In the genomic region with DNA sequence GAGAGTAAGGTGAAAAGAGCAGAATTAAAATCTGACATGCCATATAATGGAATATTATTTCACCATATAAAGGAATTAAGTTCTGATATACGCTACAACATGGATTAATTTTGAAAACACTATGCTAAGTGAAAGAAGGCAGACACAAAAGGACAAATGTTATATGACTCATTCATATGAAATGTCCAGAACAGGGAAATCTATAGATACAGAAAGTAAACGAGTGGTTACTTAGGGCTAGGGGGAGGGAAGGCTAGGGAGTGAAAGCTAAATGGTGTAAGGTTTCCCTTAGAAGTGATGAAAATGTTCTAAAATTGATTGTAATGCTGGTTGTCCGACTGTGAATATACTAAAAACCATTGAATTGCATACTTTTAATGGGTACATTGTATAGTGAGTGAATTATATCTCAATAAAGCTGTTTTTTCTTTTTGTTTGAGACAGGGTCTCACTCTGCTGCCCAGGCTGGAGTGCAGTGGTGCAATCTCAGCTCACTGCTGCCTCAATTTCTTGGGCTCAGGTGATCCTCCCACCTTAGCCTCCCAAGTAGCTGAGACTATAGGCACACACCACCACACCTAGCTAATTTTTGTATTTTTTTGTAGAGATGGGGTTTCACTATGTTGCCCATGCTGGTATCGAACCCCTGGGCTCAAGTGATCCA, we compare ENCODE assay signal across 1 cellular context.
TF ChIP-seq lines count a peak whose summit lies in the region.

No MANE protein-coding gene starts in this region.

TF ChIP-seq in IMR-90, 13 proteins besides CTCF, POLR2A, EP300 and RAD21:
- TF ChIP-seq FOS (IDR thresholded peaks at IDR 0.05; ENCODE audit: low read depth, low read length), result peak; percentile 61; the same call in 1 of the 2 replicates
- TF ChIP-seq, protein P1, sequence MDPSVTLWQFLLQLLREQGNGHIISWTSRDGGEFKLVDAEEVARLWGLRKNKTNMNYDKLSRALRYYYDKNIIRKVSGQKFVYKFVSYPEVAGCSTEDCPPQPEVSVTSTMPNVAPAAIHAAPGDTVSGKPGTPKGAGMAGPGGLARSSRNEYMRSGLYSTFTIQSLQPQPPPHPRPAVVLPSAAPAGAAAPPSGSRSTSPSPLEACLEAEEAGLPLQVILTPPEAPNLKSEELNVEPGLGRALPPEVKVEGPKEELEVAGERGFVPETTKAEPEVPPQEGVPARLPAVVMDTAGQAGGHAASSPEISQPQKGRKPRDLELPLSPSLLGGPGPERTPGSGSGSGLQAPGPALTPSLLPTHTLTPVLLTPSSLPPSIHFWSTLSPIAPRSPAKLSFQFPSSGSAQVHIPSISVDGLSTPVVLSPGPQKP (IDR thresholded peaks at IDR 0.05; ENCODE audit: borderline replicate concordance, low read depth, low read length), result no peak
